ENCODE assay signal across 18 cellular contexts in genomic region chr20:8423482-8423881, GRCh38.
"Had no signal": no experiment of that assay in that cellular context is flagged by ENCODE, and none has a peak within 500 bp of the region (broad histone marks: within the 10 kb centered on the region; RNA-seq: fewer than 3 reads in every experiment).

No MANE protein-coding gene starts in this region.

- H3K27me3 ChIP-seq: breast epithelium, foreskin keratinocyte, thyroid gland had no signal

- DNase-seq: activated CD4-positive, alpha-beta T cell treated with anti-CD3 and anti-CD28 coated beads, Interleukin-2, amount 50 U/mL, for 48 hours; activated CD8-positive, alpha-beta memory T cell treated with anti-CD3 and anti-CD28 coated beads, Interleukin-2, amount 10 ng/mL, durations not matched to agents 7 days and 5 days; activated naive CD4-positive, alpha-beta T cell treated with anti-CD3 and anti-CD28 coated beads for 36 hours; activated naive CD8-positive, alpha-beta T cell treated with anti-CD3 and anti-CD28 coated beads, Interleukin-2, amount 50 U/mL, for 24 hours; activated T-cell treated with anti-CD3 and anti-CD28 coated beads, Interleukin-2, amount 50 U/mL, for 1 hour; aorta; dermis blood vessel endothelial cell; effector memory CD8-positive, alpha-beta T cell; foreskin keratinocyte; glutamatergic neuron; immature natural killer cell; natural killer cell; stimulated activated CD4-positive, alpha-beta T cell treated with anti-CD3 and anti-CD28 coated beads, Interleukin-2, amount 100 ng/mL, for 48 hours; thyroid gland; WERI-Rb-1 had no signal

- ATAC-seq: activated CD8-positive, alpha-beta memory T cell treated with anti-CD3 and anti-CD28 coated beads, Interleukin-2, amount 10 ng/mL, durations not matched to agents 7 days and 5 days; activated naive CD8-positive, alpha-beta T cell treated with anti-CD3 and anti-CD28 coated beads, Interleukin-2, amount 50 U/mL, for 24 hours; effector memory CD8-positive, alpha-beta T cell; foreskin keratinocyte; natural killer cell; stimulated activated memory B cell treated with anti-CD40 and anti-IgM and Interleukin-4, amounts not matched to agents 10 μg/mL and 1 μg/mL and 100 μg/mL, for 72 hours had no signal

- H3K27ac ChIP-seq: breast epithelium, foreskin keratinocyte, thyroid gland, WERI-Rb-1 had no signal

- H3K36me3 Mint-ChIP-seq: activated CD8-positive, alpha-beta memory T cell treated with anti-CD3 and anti-CD28 coated beads, Interleukin-2, amount 10 ng/mL, durations not matched to agents 7 days and 5 days; immature natural killer cell; natural killer cell; stimulated activated memory B cell treated with anti-CD40 and anti-IgM and Interleukin-4, amounts not matched to agents 10 μg/mL and 1 μg/mL and 100 μg/mL, for 72 hours had no signal

- H3K9me3 ChIP-seq: breast epithelium, thyroid gland had no signal

- H3K4me3 Mint-ChIP-seq: activated CD8-positive, alpha-beta memory T cell treated with anti-CD3 and anti-CD28 coated beads, Interleukin-2, amount 10 ng/mL, durations not matched to agents 7 days and 5 days; activated naive CD4-positive, alpha-beta T cell treated with anti-CD3 and anti-CD28 coated beads for 36 hours; activated naive CD8-positive, alpha-beta T cell treated with anti-CD3 and anti-CD28 coated beads, Interleukin-2, amount 50 U/mL, for 24 hours; effector memory CD8-positive, alpha-beta T cell; immature natural killer cell; natural killer cell; stimulated activated memory B cell treated with anti-CD40 and anti-IgM and Interleukin-4, amounts not matched to agents 10 μg/mL and 1 μg/mL and 100 μg/mL, for 72 hours had no signal

- H3K4me1 ChIP-seq: breast epithelium, foreskin keratinocyte had no signal

- H3K27me3 Mint-ChIP-seq: activated CD8-positive, alpha-beta memory T cell treated with anti-CD3 and anti-CD28 coated beads, Interleukin-2, amount 10 ng/mL, durations not matched to agents 7 days and 5 days; activated naive CD8-positive, alpha-beta T cell treated with anti-CD3 and anti-CD28 coated beads, Interleukin-2, amount 50 U/mL, for 24 hours; effector memory CD8-positive, alpha-beta T cell; stimulated activated memory B cell treated with anti-CD40 and anti-IgM and Interleukin-4, amounts not matched to agents 10 μg/mL and 1 μg/mL and 100 μg/mL, for 72 hours had no signal

- H3K9me3 Mint-ChIP-seq: activated naive CD4-positive, alpha-beta T cell treated with anti-CD3 and anti-CD28 coated beads for 36 hours; activated naive CD8-positive, alpha-beta T cell treated with anti-CD3 and anti-CD28 coated beads, Interleukin-2, amount 50 U/mL, for 24 hours; activated T-helper 2 cell treated with anti-CD3 and anti-CD28 coated beads, Interferon-gamma antibody, Interleukin-2, Interleukin-4, amounts not matched to agents 10 μg/mL and 5 μg/mL and 100 μg/mL, durations not matched to agents 14 hours and 24 hours and 36 hours; effector memory CD8-positive, alpha-beta T cell; immature natural killer cell; natural killer cell; stimulated activated memory B cell treated with anti-CD40 and anti-IgM and Interleukin-4, amounts not matched to agents 10 μg/mL and 1 μg/mL and 100 μg/mL, for 72 hours had no signal

- H3K4me1 Mint-ChIP-seq: stimulated activated memory B cell treated with anti-CD40 and anti-IgM and Interleukin-4, amounts not matched to agents 10 μg/mL and 1 μg/mL and 100 μg/mL, for 72 hours had no signal

- H3K36me3 ChIP-seq: breast epithelium, thyroid gland, WERI-Rb-1 had no signal

- H3K27ac Mint-ChIP-seq: activated CD8-positive, alpha-beta memory T cell treated with anti-CD3 and anti-CD28 coated beads, Interleukin-2, amount 10 ng/mL, durations not matched to agents 7 days and 5 days; activated naive CD4-positive, alpha-beta T cell treated with anti-CD3 and anti-CD28 coated beads for 36 hours; activated naive CD8-positive, alpha-beta T cell treated with anti-CD3 and anti-CD28 coated beads, Interleukin-2, amount 50 U/mL, for 24 hours; activated T-helper 2 cell treated with anti-CD3 and anti-CD28 coated beads, Interferon-gamma antibody, Interleukin-2, Interleukin-4, amounts not matched to agents 10 μg/mL and 5 μg/mL and 100 μg/mL, durations not matched to agents 14 hours and 24 hours and 36 hours; effector memory CD8-positive, alpha-beta T cell; immature natural killer cell; natural killer cell; stimulated activated memory B cell treated with anti-CD40 and anti-IgM and Interleukin-4, amounts not matched to agents 10 μg/mL and 1 μg/mL and 100 μg/mL, for 72 hours had no signal

- H3K4me3 ChIP-seq: breast epithelium, thyroid gland had no signal
